In the genomic region with DNA sequence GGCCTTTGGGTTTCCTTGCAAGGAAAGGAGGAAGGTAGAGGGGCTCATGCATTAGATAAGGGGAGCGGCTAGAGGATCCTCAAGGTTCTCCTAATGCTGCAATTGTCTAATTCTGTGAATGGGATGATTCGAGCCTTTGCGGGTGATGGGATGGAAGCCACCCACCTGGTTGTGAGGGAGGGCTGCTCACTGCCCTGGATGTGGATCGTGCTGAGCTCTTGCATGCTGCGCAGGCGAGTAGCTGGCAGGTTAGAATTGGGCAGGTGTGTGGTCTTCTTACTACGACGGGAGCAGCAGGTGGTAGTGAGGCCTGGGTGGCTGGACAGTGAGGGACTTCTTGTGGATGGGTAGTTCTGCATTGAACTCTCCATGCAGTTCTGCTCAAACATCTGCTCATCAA, we compare ENCODE assay signal across 28 cellular contexts.
"Had no signal": no experiment of that assay in that cellular context is flagged by ENCODE, and none has a peak within 500 bp of the region (broad histone marks: within the 10 kb centered on the region; RNA-seq: fewer than 3 reads in every experiment).

No MANE protein-coding gene starts in this region.

- H3K27ac Mint-ChIP-seq: activated CD4-positive, alpha-beta memory T cell treated with anti-CD3 and anti-CD28 coated beads for 36 hours; activated CD4-positive, alpha-beta T cell treated with anti-CD3 and anti-CD28 coated beads for 36 hours; activated CD4-positive, alpha-beta T cell treated with anti-CD3 and anti-CD28 coated beads, Interleukin-2, amount 10 ng/mL, durations not matched to agents 24 days and 14 days; activated CD8-positive, alpha-beta memory T cell treated with anti-CD3 and anti-CD28 coated beads, Interleukin-2, amount 10 ng/mL, durations not matched to agents 7 days and 5 days; activated CD8-positive, alpha-beta T cell treated with anti-CD3 and anti-CD28 coated beads, Interleukin-2, amount 10 ng/mL, durations not matched to agents 7 days and 5 days; activated naive CD4-positive, alpha-beta T cell treated with anti-CD3 and anti-CD28 coated beads, Interleukin-2, amount 10 ng/mL, durations not matched to agents 7 days and 5 days; activated naive CD8-positive, alpha-beta T cell; activated T-helper 1 cell treated with anti-CD3 and anti-CD28 coated beads, Interleukin-12 subunit alpha, Interleukin-12 subunit beta, Interleukin-2, Interleukin-4 antibody, amounts not matched to agents 30 ng/mL and 10 ng/mL and 1 ng/mL, durations not matched to agents 14 hours and 24 hours and 36 hours; activated T-helper 2 cell treated with anti-CD3 and anti-CD28 coated beads, Interferon-gamma antibody, Interleukin-2, Interleukin-4, amounts not matched to agents 10 μg/mL and 5 μg/mL and 100 μg/mL, durations not matched to agents 14 hours and 24 hours and 36 hours; dendritic cell treated with granulocyte-macrophage colony-stimulating factor and Interleukin-4, amounts not matched to agents 40 ng/mL and 50 ng/mL, for 4 days; endodermal cell had no signal

- H3K36me3 Mint-ChIP-seq: activated CD4-positive, alpha-beta memory T cell treated with anti-CD3 and anti-CD28 coated beads for 36 hours; activated CD8-positive, alpha-beta memory T cell treated with anti-CD3 and anti-CD28 coated beads, Interleukin-2, amount 10 ng/mL, durations not matched to agents 7 days and 5 days; activated naive CD4-positive, alpha-beta T cell treated with anti-CD3 and anti-CD28 coated beads, Interleukin-2, amount 10 ng/mL, durations not matched to agents 7 days and 5 days had no signal

- H3K4me1 Mint-ChIP-seq: activated CD4-positive, alpha-beta T cell treated with anti-CD3 and anti-CD28 coated beads for 36 hours; activated CD4-positive, alpha-beta T cell treated with anti-CD3 and anti-CD28 coated beads, Interleukin-2, amount 10 ng/mL, durations not matched to agents 24 days and 14 days; activated CD8-positive, alpha-beta memory T cell treated with anti-CD3 and anti-CD28 coated beads, Interleukin-2, amount 10 ng/mL, durations not matched to agents 7 days and 5 days; activated naive CD4-positive, alpha-beta T cell treated with anti-CD3 and anti-CD28 coated beads, Interleukin-2, amount 10 ng/mL, durations not matched to agents 7 days and 5 days had no signal

- FAIRE-seq: frontal cortex had no signal

- DNase-seq: activated CD4-positive, alpha-beta memory T cell treated with anti-CD3 and anti-CD28 coated beads for 36 hours; activated CD4-positive, alpha-beta T cell treated with anti-CD3 and anti-CD28 coated beads for 36 hours; activated CD4-positive, alpha-beta T cell treated with anti-CD3 and anti-CD28 coated beads, Interleukin-2, amount 10 ng/mL, durations not matched to agents 24 days and 14 days; activated CD4-positive, CD25-positive, alpha-beta regulatory T cell; activated CD4-positive, CD25-positive, alpha-beta regulatory T cell treated with anti-CD3 and anti-CD28 coated beads, Interleukin-2, amount 50 U/mL, for 72 hours; activated CD8-positive, alpha-beta memory T cell treated with anti-CD3 and anti-CD28 coated beads, Interleukin-2, amount 10 ng/mL, durations not matched to agents 7 days and 5 days; activated CD8-positive, alpha-beta memory T cell treated with anti-CD3 and anti-CD28 coated beads, Interleukin-2, amount 50 U/mL, for 4 hours; activated CD8-positive, alpha-beta T cell treated with anti-CD3 and anti-CD28 coated beads, Interleukin-2, amount 10 ng/mL, durations not matched to agents 7 days and 5 days; activated effector memory CD4-positive, alpha-beta T cell treated with anti-CD3 and anti-CD28 coated beads, Interleukin-2, amount 50 U/mL, for 16 hours; activated naive CD4-positive, alpha-beta T cell treated with anti-CD3 and anti-CD28 coated beads, Interleukin-2, amount 10 ng/mL, durations not matched to agents 7 days and 5 days; activated T-cell treated with anti-CD3 and anti-CD28 coated beads, Interleukin-2, amount 50 U/mL, for 1 hour; activated T-cell treated with anti-CD3 and anti-CD28 coated beads, Interleukin-2, amount 50 U/mL, for 48 hours; amniotic stem cell; anterior cingulate cortex; body of pancreas; central memory CD4-positive, alpha-beta T cell; cerebellar nuclear complex; dorsolateral prefrontal cortex; effector memory CD4-positive, alpha-beta T cell; endodermal cell; foreskin fibroblast; T-helper 2 cell had no signal

- H3K4me3 Mint-ChIP-seq: activated CD4-positive, alpha-beta memory T cell treated with anti-CD3 and anti-CD28 coated beads for 36 hours; activated CD4-positive, alpha-beta T cell treated with anti-CD3 and anti-CD28 coated beads for 36 hours; activated CD4-positive, alpha-beta T cell treated with anti-CD3 and anti-CD28 coated beads, Interleukin-2, amount 10 ng/mL, durations not matched to agents 24 days and 14 days; activated CD8-positive, alpha-beta memory T cell treated with anti-CD3 and anti-CD28 coated beads, Interleukin-2, amount 10 ng/mL, durations not matched to agents 7 days and 5 days; activated CD8-positive, alpha-beta T cell treated with anti-CD3 and anti-CD28 coated beads, Interleukin-2, amount 10 ng/mL, durations not matched to agents 7 days and 5 days; activated naive CD4-positive, alpha-beta T cell treated with anti-CD3 and anti-CD28 coated beads, Interleukin-2, amount 10 ng/mL, durations not matched to agents 7 days and 5 days; activated naive CD8-positive, alpha-beta T cell; activated T-helper 1 cell treated with anti-CD3 and anti-CD28 coated beads, Interleukin-12 subunit alpha, Interleukin-12 subunit beta, Interleukin-2, Interleukin-4 antibody, amounts not matched to agents 30 ng/mL and 10 ng/mL and 1 ng/mL, durations not matched to agents 14 hours and 24 hours and 36 hours; dendritic cell treated with granulocyte-macrophage colony-stimulating factor and Interleukin-4, amounts not matched to agents 40 ng/mL and 50 ng/mL, for 4 days; endodermal cell had no signal

- H3K27me3 Mint-ChIP-seq: activated CD4-positive, alpha-beta memory T cell treated with anti-CD3 and anti-CD28 coated beads for 36 hours; activated CD4-positive, alpha-beta T cell treated with anti-CD3 and anti-CD28 coated beads for 36 hours had no signal

- ATAC-seq: activated CD4-positive, alpha-beta T cell treated with anti-CD3 and anti-CD28 coated beads for 36 hours; activated CD8-positive, alpha-beta memory T cell treated with anti-CD3 and anti-CD28 coated beads, Interleukin-2, amount 10 ng/mL, durations not matched to agents 7 days and 5 days; activated CD8-positive, alpha-beta T cell treated with anti-CD3 and anti-CD28 coated beads, Interleukin-2, amount 10 ng/mL, durations not matched to agents 7 days and 5 days; body of pancreas; esophagus mucosa had no signal

- H3K9me3 Mint-ChIP-seq: activated CD4-positive, alpha-beta memory T cell treated with anti-CD3 and anti-CD28 coated beads for 36 hours; activated CD4-positive, alpha-beta T cell treated with anti-CD3 and anti-CD28 coated beads, Interleukin-2, amount 10 ng/mL, durations not matched to agents 24 days and 14 days; activated naive CD4-positive, alpha-beta T cell treated with anti-CD3 and anti-CD28 coated beads, Interleukin-2, amount 10 ng/mL, durations not matched to agents 7 days and 5 days; activated T-helper 1 cell treated with anti-CD3 and anti-CD28 coated beads, Interleukin-12 subunit alpha, Interleukin-12 subunit beta, Interleukin-2, Interleukin-4 antibody, amounts not matched to agents 30 ng/mL and 10 ng/mL and 1 ng/mL, durations not matched to agents 14 hours and 24 hours and 36 hours; activated T-helper 2 cell treated with anti-CD3 and anti-CD28 coated beads, Interferon-gamma antibody, Interleukin-2, Interleukin-4, amounts not matched to agents 10 μg/mL and 5 μg/mL and 100 μg/mL, durations not matched to agents 14 hours and 24 hours and 36 hours; dendritic cell treated with granulocyte-macrophage colony-stimulating factor and Interleukin-4, amounts not matched to agents 40 ng/mL and 50 ng/mL, for 4 days; endodermal cell had no signal
